Comparison of ENCODE assay signal across 2 cellular contexts in the genomic region with DNA sequence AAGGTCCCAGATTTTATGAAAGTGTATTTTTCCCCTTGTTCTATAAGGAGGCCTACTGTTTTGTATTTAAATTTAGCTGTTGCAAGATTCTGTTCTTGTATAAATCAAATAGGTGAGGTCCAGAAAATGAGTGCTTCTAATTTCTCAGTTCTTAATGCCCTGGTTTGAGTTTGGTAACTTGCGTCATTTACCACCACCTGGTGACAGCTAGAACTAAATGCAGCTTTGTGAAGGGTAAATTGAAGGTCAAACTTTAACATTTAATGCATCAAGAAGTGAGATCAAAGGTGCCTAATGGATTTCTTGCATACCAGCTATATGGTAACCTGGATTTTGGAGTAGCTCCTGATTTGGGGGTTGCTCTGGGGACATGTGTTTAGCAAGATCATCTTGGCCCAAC.
TF ChIP-seq lines count a peak whose summit lies in the region.

No MANE protein-coding gene starts in this region.

TF ChIP-seq in H1, 55 proteins besides CTCF, POLR2A, EP300 and RAD21:
- TF ChIP-seq EGR1 (IDR thresholded peaks at IDR 0.05; ENCODE audit: borderline replicate concordance, low read depth, low read length) (no peak), JUND (IDR thresholded peaks at IDR 0.05; ENCODE audit: low read length) (no peak), CHD2 (IDR thresholded peaks at IDR 0.05; ENCODE audit: low read length) (no peak)

TF ChIP-seq in HepG2, 621 proteins besides CTCF, POLR2A, EP300 and RAD21:
- TF ChIP-seq MAF1 (CRISPR knock-in tag; IDR thresholded peaks at IDR 0.05; ENCODE audit: borderline replicate concordance) = no peak
- TF ChIP-seq STAG1 (CRISPR knock-in tag; IDR thresholded peaks at IDR 0.05) = peak; percentile 46
- TF ChIP-seq ELF3 (CRISPR knock-in tag; IDR thresholded peaks at IDR 0.05) = no peak
- TF ChIP-seq HES4 (CRISPR knock-in tag; IDR thresholded peaks at IDR 0.05; ENCODE audit: borderline replicate concordance) = no peak
- 0 out of 2 replicates have a peak, but pooled peaks have one; percentile 60 for TF ChIP-seq ESRRA (CRISPR knock-in tag; IDR thresholded peaks at IDR 0.05; ENCODE audit: low read depth)
- TF ChIP-seq ZNF746 (CRISPR knock-in tag; IDR thresholded peaks at IDR 0.05) = no peak
